ENCODE assay signal across 16 cellular contexts in the genomic region with DNA sequence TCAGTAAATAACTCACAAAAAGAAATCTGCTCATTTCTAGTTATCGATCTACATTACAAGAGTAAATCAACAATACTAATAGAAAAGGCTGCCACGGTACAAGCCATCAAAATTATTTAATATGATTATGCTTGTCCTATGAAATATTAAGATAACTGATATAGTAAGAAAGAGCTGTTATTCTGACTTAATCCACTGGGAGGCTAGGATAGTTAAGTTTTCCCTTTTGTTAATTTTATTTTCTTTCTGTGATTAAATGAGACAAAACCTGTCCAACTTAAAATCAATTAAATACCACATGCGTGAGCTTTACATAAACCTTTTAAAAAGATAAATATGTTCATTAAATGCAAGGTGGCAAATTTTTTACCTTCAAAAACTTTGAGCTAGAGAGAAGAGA.
DNase-seq lines count a peak whose midpoint lies in the region; ATAC-seq and TF ChIP-seq lines count a peak whose summit lies in the region.
"Had no signal": no experiment of that assay in that cellular context is flagged by ENCODE, and none has a peak within 500 bp of the region (broad histone marks: within the 10 kb centered on the region; RNA-seq: fewer than 3 reads in every experiment).

No MANE protein-coding gene starts in this region.

- CTCF ChIA-PET in activated CD8-positive, alpha-beta memory T cell treated with anti-CD3 and anti-CD28 coated beads, Interleukin-2, amount 10 ng/mL, durations not matched to agents 7 days and 5 days (lab: Charles Lee): no interaction called here

- no peak overlapping the region for H3K4me2 ChIP-seq in OCI-LY3 (ENCODE audit: low read length)

- H3K9me3 ChIP-seq in OCI-LY3 (ENCODE audit: insufficient read depth, low read length): no peaks in the 10 kb centered on the region
- H3K9me3 ChIP-seq: Peyer's patch had no signal

- peaks cover 54% of the 10 kb centered on the region for H3K4me1 Mint-ChIP-seq in activated CD8-positive, alpha-beta memory T cell treated with anti-CD3 and anti-CD28 coated beads, Interleukin-2, amount 10 ng/mL, durations not matched to agents 7 days and 5 days
- peaks cover 39 to 75% of the 10 kb centered on the region in 2 donors for H3K4me1 Mint-ChIP-seq in stimulated activated naive B cell treated with anti-CD40 and anti-IgM and Interleukin-4, amounts not matched to agents 10 μg/mL and 1 μg/mL and 100 μg/mL, for 72 hours

- ATAC-seq in activated CD8-positive, alpha-beta memory T cell treated with anti-CD3 and anti-CD28 coated beads, Interleukin-2, amount 10 ng/mL, durations not matched to agents 7 days and 5 days: no peak
- no peak for ATAC-seq in stimulated activated naive B cell treated with anti-CD40 and anti-IgM and Interleukin-4, amounts not matched to agents 10 μg/mL and 1 μg/mL and 100 μg/mL, for 72 hours (replicated peaks)
- ATAC-seq in GM19035 (IDR thresholded peaks at IDR 0.05; ENCODE audit: unreplicated experiment): no peak
- no peak for ATAC-seq in GM19467 (IDR thresholded peaks at IDR 0.05; ENCODE audit: unreplicated experiment)
- ATAC-seq: natural killer cell had no signal

- H3K4me3 Mint-ChIP-seq in activated CD8-positive, alpha-beta memory T cell treated with anti-CD3 and anti-CD28 coated beads, Interleukin-2, amount 10 ng/mL, durations not matched to agents 7 days and 5 days: no peak overlapping the region
- H3K4me3 Mint-ChIP-seq in stimulated activated naive B cell treated with anti-CD40 and anti-IgM and Interleukin-4, amounts not matched to agents 10 μg/mL and 1 μg/mL and 100 μg/mL, for 72 hours: no peak overlapping the region
- H3K4me3 Mint-ChIP-seq: natural killer cell had no signal

- H4K20me1 ChIP-seq in OCI-LY3 (ENCODE audit: insufficient read depth, low read length): no peaks in the 10 kb centered on the region

- H3K4me3 ChIP-seq in OCI-LY3 (ENCODE audit: low read length) (no peak overlapping the region), choroid plexus epithelial cell (ENCODE audit: low read depth, low read length) (no peak overlapping the region)
- H3K4me3 ChIP-seq: Peyer's patch had no signal

- H3K4me1 ChIP-seq in OCI-LY3 (ENCODE audit: low read length): peaks cover 59% of the 10 kb centered on the region
- H3K4me1 ChIP-seq: Peyer's patch had no signal

- H3K36me3 ChIP-seq in OCI-LY3 (replicated peaks; ENCODE audit: low read depth, low read length): peaks cover 9% of the 10 kb centered on the region
- H3K36me3 ChIP-seq: brain microvascular endothelial cell, Peyer's patch had no signal

- H3K27me3 Mint-ChIP-seq in activated CD8-positive, alpha-beta memory T cell treated with anti-CD3 and anti-CD28 coated beads, Interleukin-2, amount 10 ng/mL, durations not matched to agents 7 days and 5 days: no peaks in the 10 kb centered on the region
- H3K27me3 Mint-ChIP-seq in stimulated activated naive B cell treated with anti-CD40 and anti-IgM and Interleukin-4, amounts not matched to agents 10 μg/mL and 1 μg/mL and 100 μg/mL, for 72 hours: no peaks in the 10 kb centered on the region

- H3K27ac Mint-ChIP-seq in activated CD8-positive, alpha-beta memory T cell treated with anti-CD3 and anti-CD28 coated beads, Interleukin-2, amount 10 ng/mL, durations not matched to agents 7 days and 5 days: peak overlapping the region; percentile 86
- H3K27ac Mint-ChIP-seq in stimulated activated naive B cell treated with anti-CD40 and anti-IgM and Interleukin-4, amounts not matched to agents 10 μg/mL and 1 μg/mL and 100 μg/mL, for 72 hours: peak overlapping the region; percentile 96
- H3K27ac Mint-ChIP-seq: natural killer cell had no signal

- peaks cover 6% of the 10 kb centered on the region; the same call in 1 of the 2 replicates for H3K79me2 ChIP-seq in OCI-LY3 (ENCODE audit: low read length)

- TF ChIP-seq CTCF in OCI-LY3 (IDR thresholded peaks at IDR 0.05; ENCODE audit: low read depth, low read length): peak; percentile 21; the same call in 1 of the 2 replicates
- TF ChIP-seq CTCF in choroid plexus epithelial cell (conservative IDR thresholded peaks at IDR 0.05; ENCODE audit: low read depth, low read length): peak; percentile 36

- peaks cover 35% of the 10 kb centered on the region for H3K36me3 Mint-ChIP-seq in activated CD8-positive, alpha-beta memory T cell treated with anti-CD3 and anti-CD28 coated beads, Interleukin-2, amount 10 ng/mL, durations not matched to agents 7 days and 5 days
- H3K36me3 Mint-ChIP-seq in stimulated activated naive B cell treated with anti-CD40 and anti-IgM and Interleukin-4, amounts not matched to agents 10 μg/mL and 1 μg/mL and 100 μg/mL, for 72 hours: peaks cover 39 to 47% of the 10 kb centered on the region in 2 donors
- H3K36me3 Mint-ChIP-seq: natural killer cell had no signal

- no peaks in the 10 kb centered on the region for H3K27me3 ChIP-seq in OCI-LY3 (ENCODE audit: low read depth, low read length)
- H3K27me3 ChIP-seq: brain microvascular endothelial cell, Peyer's patch had no signal

- no peak overlapping the region for H3K27ac ChIP-seq in OCI-LY3 (ENCODE audit: low read length)
- H3K27ac ChIP-seq: brain microvascular endothelial cell, HL-60, Peyer's patch had no signal

- DNase-seq in activated CD8-positive, alpha-beta memory T cell treated with anti-CD3 and anti-CD28 coated beads, Interleukin-2, amount 10 ng/mL, durations not matched to agents 7 days and 5 days: no peak
- DNase-seq in activated CD8-positive, alpha-beta memory T cell treated with anti-CD3 and anti-CD28 coated beads, Interleukin-2, amount 50 U/mL, for 4 hours: no peak
- DNase-seq in choroid plexus epithelial cell (ENCODE audit: low read depth): peak; percentile 19
- no peak for DNase-seq in stimulated activated naive B cell treated with anti-CD40 and anti-IgM and Interleukin-4, amounts not matched to agents 10 μg/mL and 1 μg/mL and 100 μg/mL, for 72 hours
- no peak for DNase-seq in amygdala (lab: John Stamatoyannopoulos, UW)
- DNase-seq: activated effector memory CD4-positive, alpha-beta T cell treated with anti-CD3 and anti-CD28 coated beads, Interleukin-2, amount 50 U/mL, for 16 hours; brain microvascular endothelial cell; natural killer cell; NCI-H187; NCI-H510A treated with DMSO at 0.1 percent for 48 hours; Peyer's patch; stimulated activated naive CD4-positive, alpha-beta T cell treated with Interleukin-2 at 50 U/mL for 16 hours had no signal

- no peaks in the 10 kb centered on the region for H3K9me3 Mint-ChIP-seq in activated CD8-positive, alpha-beta memory T cell treated with anti-CD3 and anti-CD28 coated beads, Interleukin-2, amount 10 ng/mL, durations not matched to agents 7 days and 5 days (ENCODE audit: low read depth)
- peaks cover 12 to 14% of the 10 kb centered on the region in 2 donors for H3K9me3 Mint-ChIP-seq in stimulated activated naive B cell treated with anti-CD40 and anti-IgM and Interleukin-4, amounts not matched to agents 10 μg/mL and 1 μg/mL and 100 μg/mL, for 72 hours
- H3K9me3 Mint-ChIP-seq: natural killer cell had no signal

- H3K9ac ChIP-seq in OCI-LY3 (ENCODE audit: low read length): no peak overlapping the region

- H2AFZ ChIP-seq in OCI-LY3 (ENCODE audit: low read depth, low read length): no peak overlapping the region
